9 cellular contexts compared by ENCODE assay signal in genomic region chr9:137045294-137046093, GRCh38. TPM values are rescaled to one million over a fixed set of nuclear protein-coding genes. Genes with fewer than 3 reads are reported as not detected.
DNase-seq lines count a peak whose midpoint lies in the region; ATAC-seq, FAIRE-seq and TF ChIP-seq lines count a peak whose summit lies in the region.
"Had no signal": no experiment of that assay in that cellular context is flagged by ENCODE, and none has a peak within 500 bp of the region (broad histone marks: within the 10 kb centered on the region; RNA-seq: fewer than 3 reads in every experiment).

No MANE protein-coding gene starts in this region.

- H3K4me1 ChIP-seq in mammary epithelial cell (ENCODE audit: insufficient read depth, low read length) (peaks cover 27% of the 10 kb centered on the region), thyroid gland (peaks cover 6 to 19% of the 10 kb centered on the region in 2 donors)

- no peak overlapping the region for H3K9ac ChIP-seq in mammary epithelial cell (ENCODE audit: insufficient read depth, low read length)

- TF ChIP-seq POLR2A in thyroid gland (IDR thresholded peaks at IDR 0.05), result no peak

- CTCF ChIA-PET in mammary epithelial cell (lab: Charles Lee; ENCODE audit: low non-redundant PET), result no interaction called here

- no peaks in the 10 kb centered on the region for H4K20me1 ChIP-seq in mammary epithelial cell (ENCODE audit: insufficient read depth, low read length)

- BruUV-seq in mammary epithelial cell (replicated peaks; lab: Mats Ljungman, UMichigan), result no TSS peak

- no peak for ATAC-seq in GM21423 (IDR thresholded peaks at IDR 0.05; ENCODE audit: unreplicated experiment)

- H2AFZ ChIP-seq in mammary epithelial cell (ENCODE audit: low read depth, low read length), result peak overlapping the region; percentile 75

- H3K4me3 ChIP-seq in LNCaP clone FGC (ENCODE audit: low read depth, low read length), result peak overlapping the region; percentile 90
- H3K4me3 ChIP-seq in mammary epithelial cell (replicated peaks in 1 of 3; ENCODE audit: insufficient read depth in 1 of 3, low read depth in 2 of 3, low read length in 3 of 3), result peak overlapping the region; percentile 52 to 62 (median 59)
- H3K4me3 ChIP-seq in thyroid gland (replicated peaks in 1 of 3), result peak overlapping the region; percentile 15 to 37 (median 35)

- TF ChIP-seq CTCF in LNCaP clone FGC (IDR thresholded peaks at IDR 0.05; ENCODE audit: control insufficient read depth, extremely low read depth, insufficient read depth), result no peak
- TF ChIP-seq CTCF in mammary epithelial cell (conservative IDR thresholded peaks at IDR 0.05 in 1 of 2, IDR thresholded peaks at IDR 0.05 in 1 of 2; ENCODE audit: extremely low read depth in 1 of 2, insufficient read depth in 1 of 2, low read depth in 1 of 2, low read length in 2 of 2), result no peak
- TF ChIP-seq CTCF in thyroid gland (IDR thresholded peaks at IDR 0.05), result no peak

- 5% methylated on average over 25 of the region's 97 CpGs for WGBS in mammary epithelial cell (ENCODE audit: low coverage, missing lambda C conversion rate)
- WGBS in thyroid gland, 2 donors, result 0 to 2% methylated on average over 24 to 26 of the region's 97 CpGs

- dilution Hi-C loops in mammary epithelial cell (cut with HindIII; ENCODE audit: low sequenced_read_pairs), result loop anchor here (5.0 kb wide), 1 partner anchor 57 kb away; no protein-coding TSS in a partner anchor

- H3K27ac ChIP-seq in mammary epithelial cell (ENCODE audit: insufficient read depth, low read depth, low read length) (no peak overlapping the region), thyroid gland (peak overlapping the region in 1 of 3 donors; percentile 24)

- peaks cover 7% of the 10 kb centered on the region for H3K79me2 ChIP-seq in mammary epithelial cell (ENCODE audit: insufficient read depth, low read length)

- intact Hi-C loops in mammary epithelial cell (cut with micrococcal nuclease), result loop anchor here (1.0 to 5.0 kb wide), 4 partner anchors 22 to 182 kb away; partner anchors contain the start of genes CYSRT1 and RNF224
- intact Hi-C loops in thyroid gland (cut with DNase I), result no loop called here

- H3K27me3 ChIP-seq in mammary epithelial cell (ENCODE audit: insufficient read depth, low read length), result no peaks in the 10 kb centered on the region
- peaks cover 20% of the 10 kb centered on the region for H3K27me3 ChIP-seq in thyroid gland

- DNase-seq in COLO668 (lab: John Stamatoyannopoulos, UW; ENCODE audit: unreplicated experiment), result peak; percentile 76
- DNase-seq in LNCaP clone FGC (ENCODE audit: low read depth), result no peak
- no peak for DNase-seq in mammary epithelial cell
- peak; percentile 51 for DNase-seq in left kidney (ENCODE audit: low read depth, low spot score)
- DNase-seq in thyroid gland, result no peak
- no peak for DNase-seq in RCC 7860 (ENCODE audit: low spot score)
- no peak for DNase-seq in NCI-H526 treated with DMSO at 0.1 percent for 48 hours (lab: John Stamatoyannopoulos, UW)

- H3K4me2 ChIP-seq in mammary epithelial cell (ENCODE audit: insufficient read depth, low read depth, low read length), result peak overlapping the region; percentile 98

- no peak for FAIRE-seq in RCC 7860 (lab: Jason Lieb, UNC)

- H3K36me3 ChIP-seq in mammary epithelial cell (ENCODE audit: insufficient read depth, low read length), result no peaks in the 10 kb centered on the region
- H3K36me3 ChIP-seq in thyroid gland, result no peaks in the 10 kb centered on the region

- in situ Hi-C loops in mammary epithelial cell (cut with MboI; ENCODE audit: low sequenced_read_pairs in 2 of 2), result loop anchor here in 1 of 2 donors (25.0 kb wide), 1 partner anchor 258 kb away; the partner anchor contains the start of genes CCDC183 and TMEM141

- no peaks in the 10 kb centered on the region for H3K9me3 ChIP-seq in mammary epithelial cell (replicated peaks; ENCODE audit: insufficient read depth, low read length)
- no peaks in the 10 kb centered on the region for H3K9me3 ChIP-seq in thyroid gland

RNA-seq across cellular contexts. Expression of gene NPDC1, which starts 0.5 kb away (rescaled TPM):
- total RNA-seq in mammary epithelial cell (10 to 100 TPM; 15.5 to 86.8 TPM), thyroid gland (10 to 100 TPM; 23.3 to 65.9 (median 35.4) TPM)
- 19.3 TPM for polyA plus RNA-seq in mammary epithelial cell
- polyA minus RNA-seq in mammary epithelial cell, result 12.7 TPM

RNA-seq across cellular contexts. Expression of gene ENTPD2, which starts 8.4 kb away (rescaled TPM):
- total RNA-seq in mammary epithelial cell (10 to 100 TPM; 15.5 to 19.5 TPM), thyroid gland (under 1 TPM in 2 of 4 donors, not detected in 2; 0.22 to 0.49 TPM)
- polyA plus RNA-seq in mammary epithelial cell, result 3.5 TPM
- 21.7 TPM for polyA minus RNA-seq in mammary epithelial cell
- total RNA-seq: NCI-H460 had no signal

RNA-seq across cellular contexts. Expression of gene FUT7, which starts 13.6 kb away (rescaled TPM):
- total RNA-seq in mammary epithelial cell (not detected), thyroid gland (not detected)
- not detected for polyA plus RNA-seq in mammary epithelial cell
- polyA minus RNA-seq in mammary epithelial cell, result not detected
- total RNA-seq: NCI-H460 had no signal

RNA-seq across cellular contexts. Expression of gene ABCA2, which starts 17.5 kb away (rescaled TPM):
- 10 to 100 TPM; 28.8 to 44.3 TPM for total RNA-seq in mammary epithelial cell
- 24.9 TPM for polyA plus RNA-seq in mammary epithelial cell
- polyA minus RNA-seq in mammary epithelial cell, result 45.9 TPM
- 10 to 100 TPM; 36.8 to 59.7 (median 50.2) TPM for total RNA-seq in thyroid gland

RNA-seq across cellular contexts. Expression of gene SAPCD2, which starts 24.9 kb away (rescaled TPM):
- total RNA-seq in mammary epithelial cell, result 1 to 10 TPM; 1.0 to 6.9 TPM
- polyA plus RNA-seq in mammary epithelial cell, result 3.9 TPM
- 1.7 TPM for polyA minus RNA-seq in mammary epithelial cell
- 1 to 10 TPM in 1 of 4 donors, under 1 TPM in 3; 0.27 to 1.0 (median 0.72) TPM for total RNA-seq in thyroid gland

Comparison
In these comparisons a context has a peak if more than half of its experiments do, and no peak if none do; other contexts are left out.
1. DNase-seq: peak in COLO668 (single experiment) and left kidney (single experiment); none in LNCaP clone FGC (single experiment), mammary epithelial cell (single experiment), thyroid gland (0 of 2), RCC 7860 (single experiment) and NCI-H526 treated with DMSO at 0.1 percent for 48 hours (single experiment).
2. H3K4me3 ChIP-seq: peak in every context shown above with its lines; median percentile 90 in LNCaP clone FGC; 59 in mammary epithelial cell; 35 in thyroid gland.
3. RNA of gene ENTPD2, which starts 8.4 kb away (total RNA-seq): 15.5 to 19.5 TPM in mammary epithelial cell; 0.22 to 0.49 TPM in thyroid gland; every median in the first group is over 10 times any median in the second.